1 cellular context compared by ENCODE assay signal in the genomic region with DNA sequence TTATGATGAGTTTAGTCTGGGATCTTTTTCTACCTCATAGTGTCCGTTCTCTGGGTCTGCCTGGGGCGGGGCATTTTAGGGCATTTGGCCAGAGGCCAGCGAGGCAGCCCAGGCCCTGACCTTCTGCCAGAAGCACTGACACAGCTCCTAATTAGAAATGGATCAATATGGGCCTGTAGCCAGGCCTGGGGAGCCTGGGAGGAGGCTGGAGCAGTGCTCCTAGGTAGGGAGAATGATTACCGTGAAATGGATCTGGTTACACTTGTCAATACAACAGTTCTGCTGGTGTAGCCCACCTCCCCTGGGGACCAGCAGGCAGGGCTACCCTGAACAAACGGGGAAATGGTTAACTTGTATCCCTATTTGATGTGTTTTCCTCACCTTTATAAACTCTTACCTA.
TF ChIP-seq lines count a peak whose summit lies in the region.

No MANE protein-coding gene starts in this region.

TF ChIP-seq in HepG2, 621 proteins besides CTCF, POLR2A, EP300 and RAD21 (continued from another document and continues in another):
- TF ChIP-seq ZBTB49 (CRISPR knock-in tag; IDR thresholded peaks at IDR 0.05; ENCODE audit: borderline replicate concordance) (no peak), SAP130 (CRISPR knock-in tag; IDR thresholded peaks at IDR 0.05; ENCODE audit: low read depth) (no peak), REPIN1 (CRISPR knock-in tag; IDR thresholded peaks at IDR 0.05; ENCODE audit: borderline replicate concordance, low read depth) (0 out of 2 replicates have a peak, but pooled peaks have one; percentile 34), SNAPC2 (CRISPR knock-in tag; IDR thresholded peaks at IDR 0.05) (no peak), ZNF317 (CRISPR knock-in tag; IDR thresholded peaks at IDR 0.05) (no peak), ONECUT2 (CRISPR knock-in tag; IDR thresholded peaks at IDR 0.05) (peak; percentile 88), PATZ1 (CRISPR knock-in tag; IDR thresholded peaks at IDR 0.05) (no peak), ZMYM4 (CRISPR knock-in tag; IDR thresholded peaks at IDR 0.05) (peak; percentile 35; the same call in 1 of the 2 replicates), TCF12 (IDR thresholded peaks at IDR 0.05) (no peak), TCF12 (CRISPR knock-in tag; IDR thresholded peaks at IDR 0.05) (no peak), TFDP1 (CRISPR knock-in tag; IDR thresholded peaks at IDR 0.05; ENCODE audit: borderline replicate concordance) (no peak), ZNF263 (CRISPR knock-in tag; IDR thresholded peaks at IDR 0.05) (peak; percentile 94), FOXO1 (CRISPR knock-in tag; IDR thresholded peaks at IDR 0.05) (0 out of 2 replicates have a peak, but pooled peaks have one; percentile 16), ZNF709 (CRISPR knock-in tag; IDR thresholded peaks at IDR 0.05) (no peak), PAF1 (CRISPR knock-in tag; IDR thresholded peaks at IDR 0.05) (no peak), ZBED4 (CRISPR knock-in tag; IDR thresholded peaks at IDR 0.05; ENCODE audit: borderline replicate concordance) (no peak), TSC22D2 (CRISPR knock-in tag; IDR thresholded peaks at IDR 0.05; ENCODE audit: borderline replicate concordance) (no peak), KLF6 (CRISPR knock-in tag; IDR thresholded peaks at IDR 0.05) (no peak), CREB1 (IDR thresholded peaks at IDR 0.05) (no peak), CREB1 (CRISPR knock-in tag; IDR thresholded peaks at IDR 0.05) (peak; percentile 55; the same call in 1 of the 2 replicates), ZNF670 (CRISPR knock-in tag; IDR thresholded peaks at IDR 0.05; ENCODE audit: borderline replicate concordance) (no peak), PRDM10 (CRISPR knock-in tag; IDR thresholded peaks at IDR 0.05; ENCODE audit: low read depth) (no peak)
- TF ChIP-seq, protein P1, sequence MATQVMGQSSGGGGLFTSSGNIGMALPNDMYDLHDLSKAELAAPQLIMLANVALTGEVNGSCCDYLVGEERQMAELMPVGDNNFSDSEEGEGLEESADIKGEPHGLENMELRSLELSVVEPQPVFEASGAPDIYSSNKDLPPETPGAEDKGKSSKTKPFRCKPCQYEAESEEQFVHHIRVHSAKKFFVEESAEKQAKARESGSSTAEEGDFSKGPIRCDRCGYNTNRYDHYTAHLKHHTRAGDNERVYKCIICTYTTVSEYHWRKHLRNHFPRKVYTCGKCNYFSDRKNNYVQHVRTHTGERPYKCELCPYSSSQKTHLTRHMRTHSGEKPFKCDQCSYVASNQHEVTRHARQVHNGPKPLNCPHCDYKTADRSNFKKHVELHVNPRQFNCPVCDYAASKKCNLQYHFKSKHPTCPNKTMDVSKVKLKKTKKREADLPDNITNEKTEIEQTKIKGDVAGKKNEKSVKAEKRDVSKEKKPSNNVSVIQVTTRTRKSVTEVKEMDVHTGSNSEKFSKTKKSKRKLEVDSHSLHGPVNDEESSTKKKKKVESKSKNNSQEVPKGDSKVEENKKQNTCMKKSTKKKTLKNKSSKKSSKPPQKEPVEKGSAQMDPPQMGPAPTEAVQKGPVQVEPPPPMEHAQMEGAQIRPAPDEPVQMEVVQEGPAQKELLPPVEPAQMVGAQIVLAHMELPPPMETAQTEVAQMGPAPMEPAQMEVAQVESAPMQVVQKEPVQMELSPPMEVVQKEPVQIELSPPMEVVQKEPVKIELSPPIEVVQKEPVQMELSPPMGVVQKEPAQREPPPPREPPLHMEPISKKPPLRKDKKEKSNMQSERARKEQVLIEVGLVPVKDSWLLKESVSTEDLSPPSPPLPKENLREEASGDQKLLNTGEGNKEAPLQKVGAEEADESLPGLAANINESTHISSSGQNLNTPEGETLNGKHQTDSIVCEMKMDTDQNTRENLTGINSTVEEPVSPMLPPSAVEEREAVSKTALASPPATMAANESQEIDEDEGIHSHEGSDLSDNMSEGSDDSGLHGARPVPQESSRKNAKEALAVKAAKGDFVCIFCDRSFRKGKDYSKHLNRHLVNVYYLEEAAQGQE (IDR thresholded peaks at IDR 0.05; ENCODE audit: borderline replicate concordance in 1 of 2, low read depth in 1 of 2, low read length in 2 of 2), result no peak
- TF ChIP-seq, protein P2, sequence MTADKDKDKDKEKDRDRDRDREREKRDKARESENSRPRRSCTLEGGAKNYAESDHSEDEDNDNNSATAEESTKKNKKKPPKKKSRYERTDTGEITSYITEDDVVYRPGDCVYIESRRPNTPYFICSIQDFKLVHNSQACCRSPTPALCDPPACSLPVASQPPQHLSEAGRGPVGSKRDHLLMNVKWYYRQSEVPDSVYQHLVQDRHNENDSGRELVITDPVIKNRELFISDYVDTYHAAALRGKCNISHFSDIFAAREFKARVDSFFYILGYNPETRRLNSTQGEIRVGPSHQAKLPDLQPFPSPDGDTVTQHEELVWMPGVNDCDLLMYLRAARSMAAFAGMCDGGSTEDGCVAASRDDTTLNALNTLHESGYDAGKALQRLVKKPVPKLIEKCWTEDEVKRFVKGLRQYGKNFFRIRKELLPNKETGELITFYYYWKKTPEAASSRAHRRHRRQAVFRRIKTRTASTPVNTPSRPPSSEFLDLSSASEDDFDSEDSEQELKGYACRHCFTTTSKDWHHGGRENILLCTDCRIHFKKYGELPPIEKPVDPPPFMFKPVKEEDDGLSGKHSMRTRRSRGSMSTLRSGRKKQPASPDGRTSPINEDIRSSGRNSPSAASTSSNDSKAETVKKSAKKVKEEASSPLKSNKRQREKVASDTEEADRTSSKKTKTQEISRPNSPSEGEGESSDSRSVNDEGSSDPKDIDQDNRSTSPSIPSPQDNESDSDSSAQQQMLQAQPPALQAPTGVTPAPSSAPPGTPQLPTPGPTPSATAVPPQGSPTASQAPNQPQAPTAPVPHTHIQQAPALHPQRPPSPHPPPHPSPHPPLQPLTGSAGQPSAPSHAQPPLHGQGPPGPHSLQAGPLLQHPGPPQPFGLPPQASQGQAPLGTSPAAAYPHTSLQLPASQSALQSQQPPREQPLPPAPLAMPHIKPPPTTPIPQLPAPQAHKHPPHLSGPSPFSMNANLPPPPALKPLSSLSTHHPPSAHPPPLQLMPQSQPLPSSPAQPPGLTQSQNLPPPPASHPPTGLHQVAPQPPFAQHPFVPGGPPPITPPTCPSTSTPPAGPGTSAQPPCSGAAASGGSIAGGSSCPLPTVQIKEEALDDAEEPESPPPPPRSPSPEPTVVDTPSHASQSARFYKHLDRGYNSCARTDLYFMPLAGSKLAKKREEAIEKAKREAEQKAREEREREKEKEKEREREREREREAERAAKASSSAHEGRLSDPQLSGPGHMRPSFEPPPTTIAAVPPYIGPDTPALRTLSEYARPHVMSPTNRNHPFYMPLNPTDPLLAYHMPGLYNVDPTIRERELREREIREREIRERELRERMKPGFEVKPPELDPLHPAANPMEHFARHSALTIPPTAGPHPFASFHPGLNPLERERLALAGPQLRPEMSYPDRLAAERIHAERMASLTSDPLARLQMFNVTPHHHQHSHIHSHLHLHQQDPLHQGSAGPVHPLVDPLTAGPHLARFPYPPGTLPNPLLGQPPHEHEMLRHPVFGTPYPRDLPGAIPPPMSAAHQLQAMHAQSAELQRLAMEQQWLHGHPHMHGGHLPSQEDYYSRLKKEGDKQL (CRISPR knock-in tag; IDR thresholded peaks at IDR 0.05; ENCODE audit: low read depth), result no peak
